In the genomic region with DNA sequence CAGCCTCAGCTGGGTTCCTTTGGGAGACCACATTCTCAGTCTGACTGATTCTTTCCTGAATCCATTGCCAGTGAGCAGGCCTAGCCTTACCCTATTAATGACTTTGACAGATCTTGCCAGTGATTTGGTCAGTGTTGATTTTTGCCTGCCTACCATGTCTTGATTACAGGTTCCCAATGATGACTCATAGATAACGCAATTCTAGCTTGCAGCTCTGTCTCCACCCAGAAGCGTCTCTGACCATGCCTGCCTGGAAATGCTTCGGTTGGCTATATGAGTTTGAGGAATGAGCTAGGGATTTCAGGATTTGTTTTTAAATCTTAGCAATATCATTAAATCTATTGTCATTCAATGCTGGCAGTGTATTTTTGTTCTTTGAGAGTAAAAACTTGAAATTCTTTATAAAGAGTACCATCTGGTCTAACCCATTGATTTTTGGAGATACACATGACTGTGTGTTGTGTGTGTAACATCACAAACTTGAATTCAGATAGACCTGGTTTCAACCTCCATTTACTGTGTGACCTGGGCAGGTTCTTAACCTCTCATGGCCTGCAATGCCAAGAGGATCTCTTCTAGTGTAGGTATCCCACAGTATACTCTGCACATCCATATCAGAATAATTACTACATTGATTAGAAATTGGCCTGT, we compare ENCODE assay signal across 10 cellular contexts. TPM values are rescaled to one million over a fixed set of nuclear protein-coding genes. Genes with fewer than 3 reads are reported as not detected.
DNase-seq lines count a peak whose midpoint lies in the region; ATAC-seq and TF ChIP-seq lines count a peak whose summit lies in the region.
"Had no signal": no experiment of that assay in that cellular context is flagged by ENCODE, and none has a peak within 500 bp of the region (broad histone marks: within the 10 kb centered on the region; RNA-seq: fewer than 3 reads in every experiment).

No MANE protein-coding gene starts in this region.

- no peaks in the 10 kb centered on the region for H3K4me1 ChIP-seq in A673 (ENCODE audit: insufficient read depth, low read length, poor library complexity, severe bottlenecking)
- peaks cover 0 to 3% of the 10 kb centered on the region in 2 experiments; a peak in 1 of 4 replicates for H3K4me1 ChIP-seq in SK-N-SH (ENCODE audit: control insufficient read depth in 1 of 2, insufficient read depth in 2 of 2, low read depth in 1 of 2, low read length in 1 of 2)

- intact Hi-C loops in A673 (cut with micrococcal nuclease; ENCODE audit: unreplicated experiment) = no loop called here
- intact Hi-C loops in activated CD8-positive, alpha-beta T cell treated with anti-CD3 and anti-CD28 coated beads for 36 hours (cut with micrococcal nuclease) = no loop called here

- no peaks in the 10 kb centered on the region for H3K27me3 Mint-ChIP-seq in activated CD8-positive, alpha-beta T cell treated with anti-CD3 and anti-CD28 coated beads for 36 hours
- H3K27me3 Mint-ChIP-seq: activated naive CD8-positive, alpha-beta T cell treated with anti-CD3 and anti-CD28 coated beads, Interleukin-2, amount 10 ng/mL, durations not matched to agents 7 days and 5 days had no signal

- no peak overlapping the region for H3K4me2 ChIP-seq in SK-N-SH

- no peak overlapping the region for H3K9ac ChIP-seq in SK-N-SH

- DNase-seq in A673 (ENCODE audit: low spot score) (peak; percentile 7), HL-60 (ENCODE audit: low read depth in 1 of 2, low spot score in 1 of 2) (peak; percentile 33 to 42), SK-N-SH (no peak), iPS-NIHi7 (ENCODE audit: extremely low spot score) (peak; percentile 27), T-helper 9 cell (no peak), NCI-H2081 treated with DMSO at 0.1 percent for 48 hours (lab: John Stamatoyannopoulos, UW) (no peak)
- DNase-seq in central memory CD4-positive, alpha-beta T cell = no peak
- no peak for DNase-seq in activated CD8-positive, alpha-beta T cell treated with anti-CD3 and anti-CD28 coated beads for 36 hours
- DNase-seq: activated CD4-positive, CD25-positive, alpha-beta regulatory T cell treated with anti-CD3 and anti-CD28 coated beads, Interleukin-2, amount 50 U/mL, for 72 hours; activated naive CD8-positive, alpha-beta T cell treated with anti-CD3 and anti-CD28 coated beads, Interleukin-2, amount 10 ng/mL, durations not matched to agents 7 days and 5 days had no signal

- CTCF ChIA-PET in A673 (lab: Charles Lee) (no interaction called here), SK-N-SH (lab: Yijun Ruan, JAX) (interaction anchor here (1.0 to 1.8 kb wide), 2 partner anchors 57 to 104 kb away, joined by 4 to 6 read pairs; a partner anchor contains a TSS)
- CTCF ChIA-PET in activated CD8-positive, alpha-beta T cell treated with anti-CD3 and anti-CD28 coated beads for 36 hours (lab: Charles Lee) = no interaction called here

- H3K9me3 ChIP-seq in A673 (ENCODE audit: low read depth, low read length, poor library complexity, severe bottlenecking) (no peaks in the 10 kb centered on the region), SK-N-SH (no peaks in the 10 kb centered on the region)

- H2AFZ ChIP-seq in SK-N-SH (ENCODE audit: low read depth) = no peak overlapping the region

- H3F3A ChIP-seq in SK-N-SH (replicated peaks; ENCODE audit: insufficient read depth) = no peaks in the 10 kb centered on the region

- no peak overlapping the region for H3K27ac Mint-ChIP-seq in activated CD8-positive, alpha-beta T cell treated with anti-CD3 and anti-CD28 coated beads for 36 hours
- H3K27ac Mint-ChIP-seq: activated naive CD8-positive, alpha-beta T cell treated with anti-CD3 and anti-CD28 coated beads, Interleukin-2, amount 10 ng/mL, durations not matched to agents 7 days and 5 days had no signal

- no peaks in the 10 kb centered on the region for H3K4me1 Mint-ChIP-seq in activated CD8-positive, alpha-beta T cell treated with anti-CD3 and anti-CD28 coated beads for 36 hours (ENCODE audit: low read depth)
- H3K4me1 Mint-ChIP-seq: activated naive CD8-positive, alpha-beta T cell treated with anti-CD3 and anti-CD28 coated beads, Interleukin-2, amount 10 ng/mL, durations not matched to agents 7 days and 5 days had no signal

- H3K79me2 ChIP-seq in SK-N-SH (ENCODE audit: insufficient read depth) = no peaks in the 10 kb centered on the region

- H3K9me2 ChIP-seq in SK-N-SH = no peaks in the 10 kb centered on the region

- H3K36me3 ChIP-seq in A673 (ENCODE audit: insufficient read depth, low read length, poor library complexity, severe bottlenecking) = no peaks in the 10 kb centered on the region
- no peaks in the 10 kb centered on the region for H3K36me3 ChIP-seq in SK-N-SH (replicated peaks in 1 of 2; ENCODE audit: control insufficient read depth in 1 of 2, insufficient read depth in 2 of 2, low read length in 1 of 2)

- H3K4me3 Mint-ChIP-seq in activated CD8-positive, alpha-beta T cell treated with anti-CD3 and anti-CD28 coated beads for 36 hours = no peak overlapping the region
- H3K4me3 Mint-ChIP-seq: activated naive CD8-positive, alpha-beta T cell treated with anti-CD3 and anti-CD28 coated beads, Interleukin-2, amount 10 ng/mL, durations not matched to agents 7 days and 5 days had no signal

- H3K4me3 ChIP-seq in A673 (ENCODE audit: low read depth, low read length, poor library complexity, severe bottlenecking) = no peak overlapping the region
- H3K4me3 ChIP-seq in HL-60 (replicated peaks; ENCODE audit: insufficient read depth, low read length) = no peak overlapping the region
- H3K4me3 ChIP-seq in SK-N-SH (ENCODE audit: low read depth in 2 of 2, low read length in 1 of 2) = no peak overlapping the region

- H3K27me3 ChIP-seq in A673 (replicated peaks; ENCODE audit: insufficient read depth, low read depth, low read length, poor library complexity) (no peaks in the 10 kb centered on the region), HL-60 (ENCODE audit: insufficient read depth, poor library complexity, severe bottlenecking) (no peaks in the 10 kb centered on the region), SK-N-SH (ENCODE audit: insufficient read depth) (no peaks in the 10 kb centered on the region)

- no peak for TF ChIP-seq RAD21 in SK-N-SH (IDR thresholded peaks at IDR 0.05; ENCODE audit: low read length)

- no peaks in the 10 kb centered on the region for H3K9me3 Mint-ChIP-seq in activated CD8-positive, alpha-beta T cell treated with anti-CD3 and anti-CD28 coated beads for 36 hours
- H3K9me3 Mint-ChIP-seq: activated naive CD8-positive, alpha-beta T cell treated with anti-CD3 and anti-CD28 coated beads, Interleukin-2, amount 10 ng/mL, durations not matched to agents 7 days and 5 days had no signal

- no peak overlapping the region for H3K27ac ChIP-seq in A673 (ENCODE audit: low read depth, low read length, poor library complexity, severe bottlenecking)
- no peak overlapping the region for H3K27ac ChIP-seq in HL-60 (replicated peaks)
- H3K27ac ChIP-seq in SK-N-SH (ENCODE audit: low read depth in 2 of 2, low read length in 1 of 2) = no peak overlapping the region

- WGBS in SK-N-SH (ENCODE audit: low lambda C conversion rate) = 62% methylated on average over 3 of the region's 3 CpGs

- TF ChIP-seq CTCF in A673 (conservative IDR thresholded peaks at IDR 0.05; ENCODE audit: low read depth, low read length) (no peak), HL-60 (IDR thresholded peaks at IDR 0.05; ENCODE audit: insufficient read depth, low read length) (no peak), SK-N-SH (IDR thresholded peaks at IDR 0.05) (no peak)
- no peak for TF ChIP-seq CTCF in activated CD8-positive, alpha-beta T cell treated with anti-CD3 and anti-CD28 coated beads for 36 hours (IDR thresholded peaks at IDR 0.05)

- ATAC-seq in activated CD8-positive, alpha-beta T cell treated with anti-CD3 and anti-CD28 coated beads for 36 hours = no peak

- POLR2A ChIA-PET in A673 (lab: Charles Lee; ENCODE audit: low non-redundant PET) = no interaction called here
- POLR2A ChIA-PET in SK-N-SH (lab: Yijun Ruan, JAX) = no interaction called here
- POLR2A ChIA-PET in activated CD8-positive, alpha-beta T cell treated with anti-CD3 and anti-CD28 coated beads for 36 hours (lab: Charles Lee) = no interaction called here

- no peaks in the 10 kb centered on the region for H3K36me3 Mint-ChIP-seq in activated CD8-positive, alpha-beta T cell treated with anti-CD3 and anti-CD28 coated beads for 36 hours (ENCODE audit: low read depth)

- TF ChIP-seq EP300 in SK-N-SH (IDR thresholded peaks at IDR 0.05; ENCODE audit: borderline replicate concordance in 1 of 2, low read depth in 1 of 2, low read length in 1 of 2) = no peak

- H4K20me1 ChIP-seq in SK-N-SH (ENCODE audit: insufficient read depth) = no peaks in the 10 kb centered on the region

- BruUV-seq in A673 (replicated peaks; lab: Mats Ljungman, UMichigan) = no TSS peak

TF ChIP-seq in SK-N-SH, 30 proteins besides CTCF, POLR2A, EP300 and RAD21:
- peak; percentile 53; the same call in 1 of the 2 replicates for TF ChIP-seq FOSL2 (IDR thresholded peaks at IDR 0.05; ENCODE audit: borderline replicate concordance, low read depth)
- no peak for TF ChIP-seq NRF1 (IDR thresholded peaks at IDR 0.05; ENCODE audit: low read depth, low read length)
TF ChIP-seq in SK-N-SH: peak in this region for 1.

RNA-seq across cellular contexts. Expression of a gene that starts 57.0 kb away (rescaled TPM):
- 28.0 and 38.0 TPM in 2 replicates for total RNA-seq in A673 (2021)
- 4.6 and 5.8 TPM in 2 replicates for polyA plus RNA-seq in SK-N-SH (2012; rRNA removed)
- 1.8 and 2.2 TPM in 2 replicates for polyA plus RNA-seq in SK-N-SH (2012; cell fraction: cytosol; rRNA removed)
- 14.8 and 23.2 TPM in 2 replicates for polyA plus RNA-seq in SK-N-SH (2012; cell fraction: nucleus; rRNA removed)
- total RNA-seq in activated CD8-positive, alpha-beta T cell treated with anti-CD3 and anti-CD28 coated beads for 36 hours = 10 to 100 TPM; 10.4 to 13.8 TPM

Comparison
In these comparisons a context has a peak if more than half of its experiments do, and no peak if none do; other contexts are left out.
1. DNase-seq: peak in A673 (single experiment), HL-60 (2 of 2) and iPS-NIHi7 (single experiment); none in SK-N-SH (single experiment), T-helper 9 cell (single experiment), central memory CD4-positive, alpha-beta T cell (single experiment), NCI-H2081 treated with DMSO at 0.1 percent for 48 hours (single experiment) and activated CD8-positive, alpha-beta T cell treated with anti-CD3 and anti-CD28 coated beads for 36 hours (single experiment).